ENCODE assay signal across 1 cellular context in the genomic region with DNA sequence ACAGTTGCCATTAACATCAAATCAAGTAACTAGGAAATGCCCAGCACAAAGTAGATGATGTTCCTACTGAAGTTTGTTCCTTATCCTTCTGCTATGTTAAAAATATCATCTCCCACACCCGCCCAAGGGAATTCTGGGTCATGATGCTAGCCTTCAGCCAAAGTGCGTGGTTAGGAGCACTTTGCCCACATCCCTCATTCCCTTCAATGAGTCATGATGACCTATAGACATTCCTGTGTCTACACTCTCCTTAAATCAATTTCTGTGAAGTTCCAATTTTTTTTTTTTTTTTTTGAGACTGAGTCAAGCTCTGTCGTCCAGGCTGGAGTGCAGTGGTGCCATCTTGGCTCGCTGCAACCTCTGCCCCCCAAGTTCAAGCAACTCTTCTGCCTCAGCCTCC.
TF ChIP-seq lines count a peak whose summit lies in the region.

No MANE protein-coding gene starts in this region.

TF ChIP-seq in WTC11, 78 proteins besides CTCF, POLR2A, EP300 and RAD21 (continued from another document):
- TF ChIP-seq ATF3 (CRISPR knock-in tag; conservative IDR thresholded peaks at IDR 0.05) (no peak), ETV6 (CRISPR knock-in tag; IDR thresholded peaks at IDR 0.05) (no peak), ZNF317 (CRISPR knock-in tag; IDR thresholded peaks at IDR 0.05; ENCODE audit: borderline replicate concordance, low read depth) (no peak), AR (CRISPR knock-in tag; IDR thresholded peaks at IDR 0.05) (no peak), TEAD1 (CRISPR knock-in tag; IDR thresholded peaks at IDR 0.05) (no peak), JAZF1 (CRISPR knock-in tag; IDR thresholded peaks at IDR 0.05) (no peak)
- TF ChIP-seq, protein P1, sequence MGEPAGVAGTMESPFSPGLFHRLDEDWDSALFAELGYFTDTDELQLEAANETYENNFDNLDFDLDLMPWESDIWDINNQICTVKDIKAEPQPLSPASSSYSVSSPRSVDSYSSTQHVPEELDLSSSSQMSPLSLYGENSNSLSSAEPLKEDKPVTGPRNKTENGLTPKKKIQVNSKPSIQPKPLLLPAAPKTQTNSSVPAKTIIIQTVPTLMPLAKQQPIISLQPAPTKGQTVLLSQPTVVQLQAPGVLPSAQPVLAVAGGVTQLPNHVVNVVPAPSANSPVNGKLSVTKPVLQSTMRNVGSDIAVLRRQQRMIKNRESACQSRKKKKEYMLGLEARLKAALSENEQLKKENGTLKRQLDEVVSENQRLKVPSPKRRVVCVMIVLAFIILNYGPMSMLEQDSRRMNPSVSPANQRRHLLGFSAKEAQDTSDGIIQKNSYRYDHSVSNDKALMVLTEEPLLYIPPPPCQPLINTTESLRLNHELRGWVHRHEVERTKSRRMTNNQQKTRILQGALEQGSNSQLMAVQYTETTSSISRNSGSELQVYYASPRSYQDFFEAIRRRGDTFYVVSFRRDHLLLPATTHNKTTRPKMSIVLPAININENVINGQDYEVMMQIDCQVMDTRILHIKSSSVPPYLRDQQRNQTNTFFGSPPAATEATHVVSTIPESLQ (CRISPR knock-in tag; IDR thresholded peaks at IDR 0.05), result no peak
TF ChIP-seq in WTC11: peak in this region for 0.
